14 cellular contexts compared by ENCODE assay signal in genomic region chr12:47896633-47897032, GRCh38. TPM values are rescaled to one million over a fixed set of nuclear protein-coding genes. Genes with fewer than 3 reads are reported as not detected.
DNase-seq lines count a peak whose midpoint lies in the region; ATAC-seq and TF ChIP-seq lines count a peak whose summit lies in the region.
"Had no signal": no experiment of that assay in that cellular context is flagged by ENCODE, and none has a peak within 500 bp of the region (broad histone marks: within the 10 kb centered on the region; RNA-seq: fewer than 3 reads in every experiment).

No MANE protein-coding gene starts in this region.

- intact Hi-C loops in left colon (cut with DNase I, micrococcal nuclease) = no loop called here

- no peak for TF ChIP-seq EP300 in suprapubic skin (IDR thresholded peaks at IDR 0.05)

- peaks cover 66% of the 10 kb centered on the region for H3K4me1 ChIP-seq in suprapubic skin

- ATAC-seq in left colon = peak; percentile 40

- H3K36me3 ChIP-seq in suprapubic skin = no peaks in the 10 kb centered on the region

- peak overlapping the region; percentile 64 for H3K27ac ChIP-seq in VCaP
- H3K27ac ChIP-seq in suprapubic skin = no peak overlapping the region

- H3K4me3 ChIP-seq in suprapubic skin = no peak overlapping the region

- DNase-seq in COR-L47 (lab: John Stamatoyannopoulos, UW) = peak; percentile 49
- peak; percentile 68 for DNase-seq in HT1080 (ENCODE audit: low read depth)
- peak; percentile 57 to 82 for DNase-seq in left colon
- no peak for DNase-seq in OCI-M2 (lab: John Stamatoyannopoulos, UW; ENCODE audit: unreplicated experiment)
- DNase-seq in stimulated activated CD4-positive, alpha-beta T cell treated with anti-CD3 and anti-CD28 coated beads, Interleukin-4, amount 100 ng/mL, for 4 hours = no peak
- no peak for DNase-seq in suprapubic skin (ENCODE audit: low spot score in 2 of 2)
- DNase-seq in germinal center (ENCODE audit: low spot score) = no peak
- DNase-seq: activated naive CD8-positive, alpha-beta T cell treated with anti-CD3 and anti-CD28 coated beads, Interleukin-2, amount 10 ng/mL, durations not matched to agents 7 days and 5 days; immature natural killer cell; naive B cell; NCI-H1436 treated with DMSO at 0.1 percent for 48 hours; T1000 had no signal

- H3K9me3 ChIP-seq in suprapubic skin = no peaks in the 10 kb centered on the region

- WGBS in suprapubic skin = 23% methylated on average over 7 of the region's 8 CpGs

- no peak for TF ChIP-seq CTCF in VCaP (conservative IDR thresholded peaks at IDR 0.05)
- no peak for TF ChIP-seq CTCF in suprapubic skin (IDR thresholded peaks at IDR 0.05)

- no peaks in the 10 kb centered on the region for H3K27me3 ChIP-seq in suprapubic skin

- TF ChIP-seq POLR2A in suprapubic skin (IDR thresholded peaks at IDR 0.05) = no peak

RNA-seq across cellular contexts. Expression of gene VDR, which starts 8.2 kb away (rescaled TPM):
- total RNA-seq in HT1080 (2014; rRNA removed; shearing (Covaris generic)) = 3.6 and 6.1 TPM in 2 replicates
- 6.8 and 9.9 TPM in 2 replicates for polyA plus RNA-seq in HT1080 (2015; cell fraction: cytosol; rRNA removed)
- 9.9 and 12.7 TPM in 2 replicates for polyA plus RNA-seq in HT1080 (2015; cell fraction: nucleus; rRNA removed)
- 100 to 1,000 TPM; 143 to 154 TPM for total RNA-seq in left colon
- 10 to 100 TPM; 36.7 to 47.9 (median 41.2) TPM for total RNA-seq in suprapubic skin
- total RNA-seq: temporal lobe had no signal

Comparison
In these comparisons a context has a peak if more than half of its experiments do, and no peak if none do; other contexts are left out.
1. DNase-seq: peak in COR-L47 (single experiment), HT1080 (single experiment) and left colon (2 of 2); none in OCI-M2 (single experiment), stimulated activated CD4-positive, alpha-beta T cell treated with anti-CD3 and anti-CD28 coated beads, Interleukin-4, amount 100 ng/mL, for 4 hours (0 of 2), suprapubic skin (0 of 2) and germinal center (single experiment).